Comparison of ENCODE assay signal across 28 cellular contexts in genomic region chr6:85272973-85273372, GRCh38.
"Had no signal": no experiment of that assay in that cellular context is flagged by ENCODE, and none has a peak within 500 bp of the region (broad histone marks: within the 10 kb centered on the region; RNA-seq: fewer than 3 reads in every experiment).

No MANE protein-coding gene starts in this region.

- ATAC-seq: effector memory CD8-positive, alpha-beta T cell; esophagus mucosa; gastrocnemius medialis; heart right ventricle; left lung; left ventricle myocardium superior; lower lobe of right lung; mucosa of descending colon had no signal

- H3K4me1 ChIP-seq: colonic mucosa, esophagus squamous epithelium, gastrocnemius medialis, heart right ventricle, left lung, lower lobe of right lung had no signal

- H3K27me3 Mint-ChIP-seq: dendritic cell treated with granulocyte-macrophage colony-stimulating factor and Interleukin-4, amounts not matched to agents 40 ng/mL and 50 ng/mL, for 4 days; effector memory CD8-positive, alpha-beta T cell had no signal

- H2AFZ ChIP-seq: hepatocyte had no signal

- H3K9me3 ChIP-seq: colonic mucosa, esophagus squamous epithelium, gastrocnemius medialis, lower lobe of right lung, mucosa of descending colon had no signal

- H3K27ac Mint-ChIP-seq: dendritic cell treated with granulocyte-macrophage colony-stimulating factor and Interleukin-4, amounts not matched to agents 40 ng/mL and 50 ng/mL, for 4 days; effector memory CD8-positive, alpha-beta T cell; endodermal cell; immature natural killer cell; mesothelial cell of epicardium had no signal

- H3K79me2 ChIP-seq: hepatocyte had no signal

- DNase-seq: cerebellar nuclear complex; colonic mucosa; cortex of kidney; effector CD8-positive, alpha-beta T cell; effector memory CD8-positive, alpha-beta T cell; endodermal cell; erythroblast; esophagus squamous epithelium; foreskin melanocyte; gastrocnemius medialis; glutamatergic neuron; head of caudate nucleus; heart right ventricle; hypothalamus; immature natural killer cell; islet precursor cell; kidney; kidney glomerular epithelial cell; left ventricle myocardium superior; lower lobe of right lung; mesenchymal stem cell; mucosa of descending colon had no signal

- H3K27me3 ChIP-seq: colonic mucosa, esophagus squamous epithelium, gastrocnemius medialis, heart right ventricle, hepatocyte, left lung had no signal

- H3K4me3 Mint-ChIP-seq: dendritic cell treated with granulocyte-macrophage colony-stimulating factor and Interleukin-4, amounts not matched to agents 40 ng/mL and 50 ng/mL, for 4 days; effector memory CD8-positive, alpha-beta T cell; endodermal cell; immature natural killer cell; mesothelial cell of epicardium had no signal

- H3K27ac ChIP-seq: colonic mucosa, epithelial cell of prostate, esophagus squamous epithelium, gastrocnemius medialis, heart right ventricle, hepatocyte, left lung, lower lobe of right lung had no signal

- H3K4me2 ChIP-seq: hepatocyte had no signal

- H3K36me3 Mint-ChIP-seq: immature natural killer cell, mesothelial cell of epicardium had no signal

- H3K4me1 Mint-ChIP-seq: immature natural killer cell, mesothelial cell of epicardium had no signal
